ENCODE assay signal across 23 cellular contexts in genomic region chr12:31259136-31259881, GRCh38.
"Had no signal": no experiment of that assay in that cellular context is flagged by ENCODE, and none has a peak within 500 bp of the region (broad histone marks: within the 10 kb centered on the region; RNA-seq: fewer than 3 reads in every experiment).

No MANE protein-coding gene starts in this region.

- H3K79me2 ChIP-seq: hepatocyte had no signal

- H3K27me3 ChIP-seq: esophagus muscularis mucosa, hepatocyte, neutrophil, right lobe of liver, suprapubic skin, thyroid gland, upper lobe of left lung, uterus had no signal

- H2AFZ ChIP-seq: hepatocyte had no signal

- H3K4me1 ChIP-seq: esophagus muscularis mucosa, psoas muscle, right lobe of liver, suprapubic skin, thyroid gland, upper lobe of left lung, uterus had no signal

- H3K36me3 ChIP-seq: esophagus muscularis mucosa, neutrophil, right lobe of liver, suprapubic skin, thyroid gland, upper lobe of left lung, uterus had no signal

- ATAC-seq: left lobe of liver; mucosa of descending colon; naive thymus-derived CD8-positive, alpha-beta T cell; psoas muscle; right lobe of liver; stimulated activated effector memory CD8-positive, alpha-beta T cell treated with anti-CD3 and anti-CD28 coated beads, Interleukin-12 subunit alpha, Interleukin-12 subunit beta, amount 100 ng/mL, for 72 hours; stimulated activated naive CD8-positive, alpha-beta T cell treated with anti-CD3 and anti-CD28 coated beads, Interleukin-15, Interleukin-2, amounts not matched to agents 100 U/mL and 50 U/mL, for 24 hours had no signal

- H3K27ac ChIP-seq: epithelial cell of prostate, esophagus muscularis mucosa, hepatocyte, neutrophil, psoas muscle, right lobe of liver, suprapubic skin, thyroid gland, upper lobe of left lung, uterus had no signal

- H3K4me3 ChIP-seq: esophagus muscularis mucosa, hepatocyte, mucosa of descending colon, psoas muscle, right lobe of liver, suprapubic skin, thyroid gland, upper lobe of left lung, uterus had no signal

- H3K9me3 ChIP-seq: esophagus muscularis mucosa, mucosa of descending colon, neutrophil, psoas muscle, right lobe of liver, suprapubic skin, thyroid gland, upper lobe of left lung, uterus had no signal

- H3K4me2 ChIP-seq: hepatocyte had no signal

- DNase-seq: effector memory CD4-positive, alpha-beta T cell; foreskin melanocyte; head of caudate nucleus; kidney glomerular epithelial cell; mammary epithelial cell; mucosa of descending colon; naive thymus-derived CD8-positive, alpha-beta T cell; psoas muscle; retina; right lobe of liver; stimulated activated CD4-positive, alpha-beta T cell treated with anti-CD3 and anti-CD28 coated beads, Interleukin-4, amount 100 ng/mL, for 1 hour; stimulated activated CD8-positive, alpha-beta memory T cell treated with anti-CD3 and anti-CD28 coated beads, Interleukin-4, amount 100 ng/mL, for 48 hours; stimulated activated naive CD8-positive, alpha-beta T cell treated with anti-CD3 and anti-CD28 coated beads, Interleukin-15, Interleukin-2, amounts not matched to agents 100 U/mL and 50 U/mL, for 24 hours; thyroid gland; upper lobe of left lung; uterus had no signal
